10 cellular contexts compared by ENCODE assay signal in genomic region chr4:1684756-1685603, GRCh38.
A peak's percentile ranks its signal among the peaks of the same experiment; 100 is the strongest.
DNase-seq lines count a peak whose midpoint lies in the region; ATAC-seq, FAIRE-seq and TF ChIP-seq lines count a peak whose summit lies in the region.
"Had no signal": no experiment of that assay in that cellular context is flagged by ENCODE, and none has a peak within 500 bp of the region (broad histone marks: within the 10 kb centered on the region; RNA-seq: fewer than 3 reads in every experiment).

No MANE protein-coding gene starts in this region.

- intact Hi-C loops in dendritic cell treated with granulocyte-macrophage colony-stimulating factor and Interleukin-4, amounts not matched to agents 40 ng/mL and 50 ng/mL, for 4 days (cut with micrococcal nuclease), result loop anchor here (1.0 to 2.0 kb wide), 2 partner anchors 27 to 104 kb away; partner anchors contain the start of gene SLBP

- ATAC-seq in HG03280 (IDR thresholded peaks at IDR 0.05; ENCODE audit: unreplicated experiment) (peak; percentile 26), GM18861 (IDR thresholded peaks at IDR 0.05; ENCODE audit: unreplicated experiment) (no peak)

- H3K4me3 ChIP-seq in DOHH2 (ENCODE audit: low read length), result peak overlapping the region; percentile 65

- no peaks in the 10 kb centered on the region for H3K9me3 Mint-ChIP-seq in dendritic cell treated with granulocyte-macrophage colony-stimulating factor and Interleukin-4, amounts not matched to agents 40 ng/mL and 50 ng/mL, for 4 days
- H3K9me3 Mint-ChIP-seq in nephron, result no peaks in the 10 kb centered on the region
- H3K9me3 Mint-ChIP-seq: natural killer cell treated with Interleukin-12 subunit alpha and Interleukin-12 subunit beta and Interleukin-15 and Interleukin-18, amount 100 ng/mL, for 72 hours had no signal

- TF ChIP-seq CTCF in DOHH2 (IDR thresholded peaks at IDR 0.05; ENCODE audit: low read depth, low read length, poor library complexity, severe bottlenecking) (no peak), nephron (IDR thresholded peaks at IDR 0.05; ENCODE audit: unreplicated experiment in 3 of 3) (no peak)

- H3K9me2 ChIP-seq in DOHH2 (replicated peaks; ENCODE audit: control insufficient read depth, low read length), result no peaks in the 10 kb centered on the region

- no peaks in the 10 kb centered on the region for H3K79me2 ChIP-seq in DOHH2 (ENCODE audit: control insufficient read depth, low read length)

- peaks cover 20% of the 10 kb centered on the region for H3K4me1 ChIP-seq in DOHH2 (ENCODE audit: control insufficient read depth, low read length)

- peak overlapping the region; percentile 57 for H3K4me3 Mint-ChIP-seq in dendritic cell treated with granulocyte-macrophage colony-stimulating factor and Interleukin-4, amounts not matched to agents 40 ng/mL and 50 ng/mL, for 4 days
- H3K4me3 Mint-ChIP-seq in nephron, result peak overlapping the region; percentile 49 to 71 (median 55)
- H3K4me3 Mint-ChIP-seq: natural killer cell treated with Interleukin-12 subunit alpha and Interleukin-12 subunit beta and Interleukin-15 and Interleukin-18, amount 100 ng/mL, for 72 hours had no signal

- H4K20me1 ChIP-seq in DOHH2 (ENCODE audit: control insufficient read depth, insufficient read depth, low read depth, low read length), result no peaks in the 10 kb centered on the region

- H3K27me3 ChIP-seq in DOHH2 (ENCODE audit: control insufficient read depth, low read length), result peaks cover 11% of the 10 kb centered on the region

- H3K27ac ChIP-seq in DOHH2 (ENCODE audit: low read depth, low read length), result no peak overlapping the region
- H3K27ac ChIP-seq: KMS-11 had no signal

- H3K36me3 Mint-ChIP-seq in dendritic cell treated with granulocyte-macrophage colony-stimulating factor and Interleukin-4, amounts not matched to agents 40 ng/mL and 50 ng/mL, for 4 days (ENCODE audit: low read depth), result peaks cover 8% of the 10 kb centered on the region
- peaks cover 5% of the 10 kb centered on the region for H3K36me3 Mint-ChIP-seq in nephron (ENCODE audit: low read depth)
- H3K36me3 Mint-ChIP-seq: natural killer cell treated with Interleukin-12 subunit alpha and Interleukin-12 subunit beta and Interleukin-15 and Interleukin-18, amount 100 ng/mL, for 72 hours had no signal

- peaks cover 13% of the 10 kb centered on the region for H3K4me1 Mint-ChIP-seq in dendritic cell treated with granulocyte-macrophage colony-stimulating factor and Interleukin-4, amounts not matched to agents 40 ng/mL and 50 ng/mL, for 4 days (ENCODE audit: low read depth)
- peaks cover 11% of the 10 kb centered on the region for H3K4me1 Mint-ChIP-seq in nephron

- no peak for FAIRE-seq in HTR-8/SVneo (lab: Jason Lieb, UNC)

- peak overlapping the region; percentile 68 for H3K4me2 ChIP-seq in DOHH2 (ENCODE audit: low read length)
- H3K4me2 ChIP-seq: KMS-11 had no signal

- peak overlapping the region; percentile 50 for H3K27ac Mint-ChIP-seq in dendritic cell treated with granulocyte-macrophage colony-stimulating factor and Interleukin-4, amounts not matched to agents 40 ng/mL and 50 ng/mL, for 4 days
- H3K27ac Mint-ChIP-seq in nephron, result peak overlapping the region in 1 of 3 experiments; percentile 13
- H3K27ac Mint-ChIP-seq: natural killer cell treated with Interleukin-12 subunit alpha and Interleukin-12 subunit beta and Interleukin-15 and Interleukin-18, amount 100 ng/mL, for 72 hours had no signal

- H3F3A ChIP-seq in DOHH2 (ENCODE audit: control insufficient read depth, insufficient read depth), result peaks cover 19% of the 10 kb centered on the region

- no peaks in the 10 kb centered on the region for H3K36me3 ChIP-seq in DOHH2 (ENCODE audit: control insufficient read depth, low read length)

- DNase-seq in globus pallidus (ENCODE audit: low spot score) (no peak), HTR-8/SVneo (ENCODE audit: insufficient read length, low spot score) (no peak), DMS153 treated with DMSO at 0.1 percent for 48 hours (lab: John Stamatoyannopoulos, UW; ENCODE audit: unreplicated experiment) (no peak)

- no peaks in the 10 kb centered on the region for H3K9me3 ChIP-seq in DOHH2 (ENCODE audit: control insufficient read depth, insufficient read depth, low read length)

- no peaks in the 10 kb centered on the region for H3K27me3 Mint-ChIP-seq in dendritic cell treated with granulocyte-macrophage colony-stimulating factor and Interleukin-4, amounts not matched to agents 40 ng/mL and 50 ng/mL, for 4 days
- H3K27me3 Mint-ChIP-seq in nephron (ENCODE audit: low read depth), result peaks cover 12% of the 10 kb centered on the region
- H3K27me3 Mint-ChIP-seq: natural killer cell treated with Interleukin-12 subunit alpha and Interleukin-12 subunit beta and Interleukin-15 and Interleukin-18, amount 100 ng/mL, for 72 hours had no signal
